Comparison of ENCODE assay signal across 8 cellular contexts in the genomic region with DNA sequence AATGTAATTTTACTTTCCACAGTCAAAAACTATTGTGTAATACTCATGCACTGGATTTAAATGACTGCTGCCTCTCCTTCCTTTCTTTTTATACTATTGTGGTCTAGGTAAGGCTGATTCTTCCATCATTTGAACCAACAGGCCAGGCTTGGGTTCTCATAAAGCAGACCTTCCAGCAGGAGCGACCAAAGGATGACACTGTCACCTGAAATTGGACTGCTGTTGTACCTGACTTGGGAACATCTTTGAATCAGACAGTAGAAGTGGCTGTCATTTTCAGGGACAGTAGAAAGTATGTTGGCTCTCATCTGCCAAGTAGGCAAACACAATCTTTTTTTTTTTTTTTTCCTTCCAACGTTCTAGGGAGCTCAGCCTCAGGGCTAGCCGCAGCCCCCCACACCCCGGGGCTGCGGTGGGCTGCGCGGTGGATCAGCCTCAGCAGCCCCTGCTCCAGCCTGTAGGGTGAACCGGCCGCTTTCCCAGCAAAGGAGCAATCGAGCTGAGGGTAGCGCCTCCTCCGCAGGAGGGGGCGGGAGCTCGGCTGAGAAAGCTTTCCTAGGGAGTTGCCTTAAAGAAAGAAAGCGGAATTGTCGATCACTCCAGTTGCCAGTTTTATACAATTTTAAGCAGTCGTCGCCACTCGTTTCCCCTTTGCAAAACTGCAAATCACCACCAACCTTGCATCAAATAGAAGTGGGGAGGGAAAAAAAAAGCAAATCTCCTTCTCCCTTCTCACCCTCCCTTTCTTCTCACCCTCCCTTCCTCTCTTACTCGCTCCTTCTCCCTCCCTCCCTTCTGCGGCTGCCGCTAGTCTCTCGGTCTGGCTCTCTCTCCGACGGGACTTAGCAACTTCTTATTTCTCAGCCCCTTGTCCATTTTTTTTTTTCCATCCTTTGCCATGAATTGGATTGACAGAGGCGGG. TPM values are rescaled to one million over a fixed set of nuclear protein-coding genes. Genes with fewer than 3 reads are reported as not detected.
A peak's percentile ranks its signal among the peaks of the same experiment; 100 is the strongest.
DNase-seq lines count a peak whose midpoint lies in the region; ATAC-seq and TF ChIP-seq lines count a peak whose summit lies in the region.

A gene (plus strand): TSS at position 807 of the 922 bp plus-strand sequence. CDS start 748 bp downstream, outside the sequence.

- no peak for ATAC-seq in activated CD8-positive, alpha-beta T cell treated with anti-CD3 and anti-CD28 coated beads, Interleukin-2, amount 10 ng/mL, durations not matched to agents 7 days and 5 days
- ATAC-seq in HG03521 (IDR thresholded peaks at IDR 0.05; ENCODE audit: unreplicated experiment), result no peak

- WGBS in HUES64, result under 1% methylated on average over 26 of the region's 26 CpGs

- H3K4me3 ChIP-seq in BJ (ENCODE audit: low read depth, low read length) (peak within 1 kb of the TSS; percentile 48), HUES64 (ENCODE audit: low read length) (peak within 1 kb of the TSS; percentile 80)

- peaks cover 19% of the 10 kb centered on the region for H3K4me1 ChIP-seq in HUES64 (ENCODE audit: insufficient read depth, low read length)

- no peaks in the 10 kb centered on the region for H3K36me3 Mint-ChIP-seq in activated CD8-positive, alpha-beta T cell treated with anti-CD3 and anti-CD28 coated beads, Interleukin-2, amount 10 ng/mL, durations not matched to agents 7 days and 5 days (ENCODE audit: low read depth)
- no peaks in the 10 kb centered on the region for H3K36me3 Mint-ChIP-seq in nephron progenitor cell (ENCODE audit: low read depth)

- TF ChIP-seq CTCF in BJ (IDR thresholded peaks at IDR 0.05; ENCODE audit: insufficient read depth, low read depth, low read length), result peak; percentile 39; the same call in 1 of the 2 replicates
- TF ChIP-seq CTCF in nephron progenitor cell (IDR thresholded peaks at IDR 0.05), result peak; percentile 12

- H3K9me3 ChIP-seq in HUES64 (ENCODE audit: insufficient read depth, low read depth, low read length), result no peaks in the 10 kb centered on the region

- no peaks in the 10 kb centered on the region for H3K9me3 Mint-ChIP-seq in activated CD8-positive, alpha-beta T cell treated with anti-CD3 and anti-CD28 coated beads, Interleukin-2, amount 10 ng/mL, durations not matched to agents 7 days and 5 days (ENCODE audit: insufficient read depth)
- no peaks in the 10 kb centered on the region for H3K9me3 Mint-ChIP-seq in nephron progenitor cell

- peaks cover 14% of the 10 kb centered on the region for H3K4me1 Mint-ChIP-seq in activated CD8-positive, alpha-beta T cell treated with anti-CD3 and anti-CD28 coated beads, Interleukin-2, amount 10 ng/mL, durations not matched to agents 7 days and 5 days (ENCODE audit: low read depth)
- peaks cover 18% of the 10 kb centered on the region for H3K4me1 Mint-ChIP-seq in nephron progenitor cell

- H3K27me3 ChIP-seq in BJ (ENCODE audit: control insufficient read depth, insufficient read depth, low read length), result no peaks in the 10 kb centered on the region
- peaks cover 41% of the 10 kb centered on the region for H3K27me3 ChIP-seq in HUES64 (ENCODE audit: insufficient read depth, low read length)

- H3K27ac Mint-ChIP-seq in activated CD8-positive, alpha-beta T cell treated with anti-CD3 and anti-CD28 coated beads, Interleukin-2, amount 10 ng/mL, durations not matched to agents 7 days and 5 days, result no peak within 1 kb of the TSS
- peak within 1 kb of the TSS; percentile 88 for H3K27ac Mint-ChIP-seq in nephron progenitor cell

- POLR2A ChIA-PET in BJ (lab: Charles Lee), result no interaction called here
- POLR2A ChIA-PET in activated CD8-positive, alpha-beta T cell treated with anti-CD3 and anti-CD28 coated beads, Interleukin-2, amount 10 ng/mL, durations not matched to agents 7 days and 5 days (lab: Charles Lee), result no interaction called here

- DNase-seq in BJ (ENCODE audit: low read depth), result no peak
- no peak for DNase-seq in activated CD8-positive, alpha-beta T cell treated with anti-CD3 and anti-CD28 coated beads, Interleukin-2, amount 10 ng/mL, durations not matched to agents 7 days and 5 days
- peak; percentile 40 for DNase-seq in globus pallidus (ENCODE audit: low spot score)
- DNase-seq in nephron progenitor cell, result peak; percentile 75
- DNase-seq in stimulated activated CD8-positive, alpha-beta memory T cell treated with anti-CD3 and anti-CD28 coated beads, Interleukin-4, amount 100 ng/mL, for 48 hours, result no peak
- DNase-seq in stimulated activated naive CD4-positive, alpha-beta T cell treated with Interleukin-2 at 50 U/mL for 16 hours (lab: John Stamatoyannopoulos, UW), result no peak

- H3K4me3 Mint-ChIP-seq in activated CD8-positive, alpha-beta T cell treated with anti-CD3 and anti-CD28 coated beads, Interleukin-2, amount 10 ng/mL, durations not matched to agents 7 days and 5 days, result peak within 1 kb of the TSS; percentile 2
- H3K4me3 Mint-ChIP-seq in nephron progenitor cell, result peak within 1 kb of the TSS; percentile 95

- peaks cover 54% of the 10 kb centered on the region for H3K27me3 Mint-ChIP-seq in activated CD8-positive, alpha-beta T cell treated with anti-CD3 and anti-CD28 coated beads, Interleukin-2, amount 10 ng/mL, durations not matched to agents 7 days and 5 days (ENCODE audit: low read depth)
- peaks cover 59% of the 10 kb centered on the region for H3K27me3 Mint-ChIP-seq in nephron progenitor cell (ENCODE audit: low read depth, poor library complexity)

- H3K9ac ChIP-seq in HUES64 (ENCODE audit: low read depth, low read length), result peak within 1 kb of the TSS; percentile 63

- no peaks in the 10 kb centered on the region for H3K36me3 ChIP-seq in BJ (ENCODE audit: control insufficient read depth, insufficient read depth, low read length)
- H3K36me3 ChIP-seq in HUES64 (ENCODE audit: insufficient read depth, low read length), result no peaks in the 10 kb centered on the region

- CTCF ChIA-PET in BJ (lab: Yijun Ruan, JAX), result interaction anchor here (0.5 to 1.8 kb wide), 7 partner anchors 11 to 1726 kb away, joined by 3 to 6 read pairs (median 4); no protein-coding TSS in a partner anchor
- CTCF ChIA-PET in activated CD8-positive, alpha-beta T cell treated with anti-CD3 and anti-CD28 coated beads, Interleukin-2, amount 10 ng/mL, durations not matched to agents 7 days and 5 days (lab: Charles Lee), result no interaction called here

- no peak within 1 kb of the TSS; the same call in 1 of the 2 replicates for H3K27ac ChIP-seq in HUES64 (ENCODE audit: low read depth, low read length)

RNA-seq across cellular contexts. Expression of the gene that starts here (rescaled TPM):
- 3.1 and 3.5 TPM in 2 replicates for polyA plus RNA-seq in BJ (2011; rRNA removed)
- 4.1 and 6.1 TPM in 2 replicates for polyA minus RNA-seq in BJ (2011; rRNA and poly(A)+ RNA removed)
- polyA plus RNA-seq in HUES64 (2013, experiment 1 of 2), result 1.1 TPM
- polyA plus RNA-seq in HUES64 (2013, experiment 2 of 2), result 1.5 TPM
- not detected for total RNA-seq in activated CD8-positive, alpha-beta T cell treated with anti-CD3 and anti-CD28 coated beads, Interleukin-2, amount 10 ng/mL, durations not matched to agents 7 days and 5 days

Comparison
In these comparisons a context has a peak if more than half of its experiments do, and no peak if none do; other contexts are left out.
1. DNase-seq: peak in globus pallidus (single experiment) and nephron progenitor cell (single experiment); none in BJ (single experiment), activated CD8-positive, alpha-beta T cell treated with anti-CD3 and anti-CD28 coated beads, Interleukin-2, amount 10 ng/mL, durations not matched to agents 7 days and 5 days (single experiment), stimulated activated CD8-positive, alpha-beta memory T cell treated with anti-CD3 and anti-CD28 coated beads, Interleukin-4, amount 100 ng/mL, for 48 hours (single experiment) and stimulated activated naive CD4-positive, alpha-beta T cell treated with Interleukin-2 at 50 U/mL for 16 hours (single experiment).